In genomic region chr5:153781325-153781724, GRCh38 we compare ENCODE assay signal across 1 cellular context.
TF ChIP-seq lines count a peak whose summit lies in the region.

No MANE protein-coding gene starts in this region.

TF ChIP-seq in H1, 55 proteins besides CTCF, POLR2A, EP300 and RAD21 (continued from another document):
- no peak for TF ChIP-seq MAX (IDR thresholded peaks at IDR 0.05)
- TF ChIP-seq HDAC6 (IDR thresholded peaks at IDR 0.05; ENCODE audit: low read depth, low read length), result no peak
- TF ChIP-seq YY1 (IDR thresholded peaks at IDR 0.05; ENCODE audit: low read depth, low read length), result no peak
- no peak for TF ChIP-seq CBX5 (IDR thresholded peaks at IDR 0.05; ENCODE audit: low read depth, low read length)
- TF ChIP-seq TCF12 (IDR thresholded peaks at IDR 0.05; ENCODE audit: low read depth, low read length), result no peak
- no peak for TF ChIP-seq FOSL1 (IDR thresholded peaks at IDR 0.05; ENCODE audit: insufficient read depth, low read depth, low read length)
- TF ChIP-seq JUND (IDR thresholded peaks at IDR 0.05; ENCODE audit: low read length), result no peak
- TF ChIP-seq SIRT6 (IDR thresholded peaks at IDR 0.05; ENCODE audit: low read length), result no peak
- TF ChIP-seq JUN (IDR thresholded peaks at IDR 0.05; ENCODE audit: low read depth, low read length), result no peak
- TF ChIP-seq EGR1 (IDR thresholded peaks at IDR 0.05; ENCODE audit: borderline replicate concordance, low read depth, low read length), result no peak
- no peak for TF ChIP-seq KDM4A (IDR thresholded peaks at IDR 0.05; ENCODE audit: low read depth, low read length, severe bottlenecking)
- no peak for TF ChIP-seq BRCA1 (IDR thresholded peaks at IDR 0.05; ENCODE audit: low read depth, low read length)
- TF ChIP-seq KDM5A (IDR thresholded peaks at IDR 0.05; ENCODE audit: low read length), result no peak
- no peak for TF ChIP-seq USF2 (IDR thresholded peaks at IDR 0.05; ENCODE audit: low read length)
